ENCODE assay signal across 1 cellular context in genomic region chr2:7681852-7682461, GRCh38.
TF ChIP-seq lines count a peak whose summit lies in the region.

No MANE protein-coding gene starts in this region.

TF ChIP-seq in H1, 55 proteins besides CTCF, POLR2A, EP300 and RAD21:
- TF ChIP-seq MAX (IDR thresholded peaks at IDR 0.05) (no peak), CBX5 (IDR thresholded peaks at IDR 0.05; ENCODE audit: low read depth, low read length) (no peak)
